9 cellular contexts compared by ENCODE assay signal in genomic region chr17:60422162-60422665, GRCh38. TPM values are rescaled to one million over a fixed set of nuclear protein-coding genes. Genes with fewer than 3 reads are reported as not detected.
DNase-seq lines count a peak whose midpoint lies in the region; ATAC-seq and TF ChIP-seq lines count a peak whose summit lies in the region.
"Had no signal": no experiment of that assay in that cellular context is flagged by ENCODE, and none has a peak within 500 bp of the region (broad histone marks: within the 10 kb centered on the region; RNA-seq: fewer than 3 reads in every experiment).

Gene CHCT1, plus strand, starts transcription at chr17:60422489. Its CDS starts 104 bp downstream, at chr17:60422593.

- no peaks in the 10 kb centered on the region for H3K79me2 ChIP-seq in mammary epithelial cell (ENCODE audit: insufficient read depth, low read length)

- H3K4me3 ChIP-seq in mammary epithelial cell (replicated peaks in 1 of 3; ENCODE audit: insufficient read depth in 1 of 3, low read depth in 2 of 3, low read length in 3 of 3) (peak within 1 kb of the TSS; percentile 29 to 45 (median 35)), lung (peak within 1 kb of the TSS; percentile 11)

- no peaks in the 10 kb centered on the region for H3K9me3 ChIP-seq in mammary epithelial cell (replicated peaks; ENCODE audit: insufficient read depth, low read length)
- no peaks in the 10 kb centered on the region for H3K9me3 ChIP-seq in lung (ENCODE audit: control insufficient read depth in 2 of 2, insufficient read depth in 1 of 2, low read length in 1 of 2)

- peak within 1 kb of the TSS; percentile 85 for H3K4me2 ChIP-seq in mammary epithelial cell (ENCODE audit: insufficient read depth, low read depth, low read length)

- H3K27me3 ChIP-seq in mammary epithelial cell (ENCODE audit: insufficient read depth, low read length) = no peaks in the 10 kb centered on the region
- H3K27me3 ChIP-seq in lung (ENCODE audit: control insufficient read depth, insufficient read depth) = no peaks in the 10 kb centered on the region

- peak within 1 kb of the TSS; percentile 73 for H3K4me3 Mint-ChIP-seq in activated CD8-positive, alpha-beta memory T cell treated with anti-CD3 and anti-CD28 coated beads, Interleukin-2, amount 10 ng/mL, durations not matched to agents 7 days and 5 days
- peak within 1 kb of the TSS; percentile 82 for H3K4me3 Mint-ChIP-seq in type B pancreatic cell

- intact Hi-C loops in mammary epithelial cell (cut with micrococcal nuclease) = no loop called here

- no peaks in the 10 kb centered on the region for H3K9me3 Mint-ChIP-seq in activated CD8-positive, alpha-beta memory T cell treated with anti-CD3 and anti-CD28 coated beads, Interleukin-2, amount 10 ng/mL, durations not matched to agents 7 days and 5 days (ENCODE audit: low read depth)
- no peaks in the 10 kb centered on the region for H3K9me3 Mint-ChIP-seq in type B pancreatic cell

- CTCF ChIA-PET in activated CD8-positive, alpha-beta memory T cell treated with anti-CD3 and anti-CD28 coated beads, Interleukin-2, amount 10 ng/mL, durations not matched to agents 7 days and 5 days (lab: Charles Lee) = interaction anchor here (0.6 to 2.0 kb wide), 3 partner anchors 18 to 351 kb away, joined by 3 to 6 read pairs (median 3); no protein-coding TSS in a partner anchor
- CTCF ChIA-PET in mammary epithelial cell (lab: Charles Lee; ENCODE audit: low non-redundant PET) = no interaction called here

- H3K36me3 ChIP-seq in mammary epithelial cell (ENCODE audit: insufficient read depth, low read length) (no peaks in the 10 kb centered on the region), lung (ENCODE audit: control insufficient read depth in 2 of 2, insufficient read depth in 2 of 2, low read length in 2 of 2) (no peaks in the 10 kb centered on the region)

- dilution Hi-C loops in mammary epithelial cell (cut with HindIII; ENCODE audit: low sequenced_read_pairs) = loop anchor here (10.0 kb wide), 1 partner anchor 277 kb away; the partner anchor contains the start of gene CA4

- peaks cover 5% of the 10 kb centered on the region for H3K27me3 Mint-ChIP-seq in activated CD8-positive, alpha-beta memory T cell treated with anti-CD3 and anti-CD28 coated beads, Interleukin-2, amount 10 ng/mL, durations not matched to agents 7 days and 5 days
- H3K27me3 Mint-ChIP-seq in type B pancreatic cell = peaks cover 9% of the 10 kb centered on the region

- H3K27ac Mint-ChIP-seq in activated CD8-positive, alpha-beta memory T cell treated with anti-CD3 and anti-CD28 coated beads, Interleukin-2, amount 10 ng/mL, durations not matched to agents 7 days and 5 days = no peak within 1 kb of the TSS
- H3K27ac Mint-ChIP-seq in type B pancreatic cell = peak within 1 kb of the TSS; percentile 69

- 57% methylated on average over 14 of the region's 18 CpGs for WGBS in mammary epithelial cell (ENCODE audit: low coverage, missing lambda C conversion rate)
- WGBS in lung, 2 donors = 52 to 72% methylated on average over 18 of the region's 18 CpGs

- H3K36me3 Mint-ChIP-seq in activated CD8-positive, alpha-beta memory T cell treated with anti-CD3 and anti-CD28 coated beads, Interleukin-2, amount 10 ng/mL, durations not matched to agents 7 days and 5 days = no peaks in the 10 kb centered on the region
- no peaks in the 10 kb centered on the region for H3K36me3 Mint-ChIP-seq in type B pancreatic cell

- peak within 1 kb of the TSS; percentile 99 for H2AFZ ChIP-seq in mammary epithelial cell (ENCODE audit: low read depth, low read length)

- no peaks in the 10 kb centered on the region for H4K20me1 ChIP-seq in mammary epithelial cell (ENCODE audit: insufficient read depth, low read length)

- no peak within 1 kb of the TSS for H3K9ac ChIP-seq in mammary epithelial cell (ENCODE audit: insufficient read depth, low read length)

- ATAC-seq in activated CD8-positive, alpha-beta memory T cell treated with anti-CD3 and anti-CD28 coated beads, Interleukin-2, amount 10 ng/mL, durations not matched to agents 7 days and 5 days = no peak
- ATAC-seq in lung (ENCODE audit: insufficient read depth, low FRiP score) (no peak), GM19023 (IDR thresholded peaks at IDR 0.05; ENCODE audit: unreplicated experiment) (no peak), HG03159 (IDR thresholded peaks at IDR 0.05; ENCODE audit: unreplicated experiment) (no peak)

- in situ Hi-C loops in mammary epithelial cell (cut with MboI; ENCODE audit: low sequenced_read_pairs in 2 of 2) = no loop called here

- no peak within 1 kb of the TSS for H3K27ac ChIP-seq in mammary epithelial cell (ENCODE audit: insufficient read depth, low read depth, low read length)
- H3K27ac ChIP-seq in lung (ENCODE audit: low read depth in 1 of 2, low read length in 1 of 2) = no peak within 1 kb of the TSS
- H3K27ac ChIP-seq: epithelial cell of prostate had no signal

- H3K4me1 ChIP-seq in mammary epithelial cell (ENCODE audit: insufficient read depth, low read length) (peaks cover 9% of the 10 kb centered on the region), lung (ENCODE audit: control insufficient read depth in 2 of 2, insufficient read depth in 2 of 2, low read length in 2 of 2) (no peaks in the 10 kb centered on the region)

- TF ChIP-seq CTCF in mammary epithelial cell (conservative IDR thresholded peaks at IDR 0.05 in 1 of 2, IDR thresholded peaks at IDR 0.05 in 1 of 2; ENCODE audit: extremely low read depth in 1 of 2, insufficient read depth in 1 of 2, low read depth in 1 of 2, low read length in 2 of 2) (no peak), lung (IDR thresholded peaks at IDR 0.05; ENCODE audit: control extremely low read depth, extremely low read depth) (no peak), type B pancreatic cell (conservative IDR thresholded peaks at IDR 0.05) (no peak)

- no TSS peak for BruUV-seq in mammary epithelial cell (replicated peaks; lab: Mats Ljungman, UMichigan)

- DNase-seq in activated CD8-positive, alpha-beta memory T cell treated with anti-CD3 and anti-CD28 coated beads, Interleukin-2, amount 10 ng/mL, durations not matched to agents 7 days and 5 days = no peak
- no peak for DNase-seq in activated CD8-positive, alpha-beta memory T cell treated with anti-CD3 and anti-CD28 coated beads for 24 hours
- no peak for DNase-seq in mammary epithelial cell
- no peak for DNase-seq in lung (ENCODE audit: low spot score)
- DNase-seq in type B pancreatic cell (ENCODE audit: extremely low spot score, unreplicated experiment) = no peak
- no peak for DNase-seq in islet precursor cell

- peaks cover 6% of the 10 kb centered on the region for H3K4me1 Mint-ChIP-seq in activated CD8-positive, alpha-beta memory T cell treated with anti-CD3 and anti-CD28 coated beads, Interleukin-2, amount 10 ng/mL, durations not matched to agents 7 days and 5 days
- H3K4me1 Mint-ChIP-seq in type B pancreatic cell (ENCODE audit: unreplicated experiment) = peaks cover 5% of the 10 kb centered on the region

RNA-seq across cellular contexts. Expression of gene CHCT1, which starts in this region (rescaled TPM):
- total RNA-seq in activated CD8-positive, alpha-beta memory T cell treated with anti-CD3 and anti-CD28 coated beads, Interleukin-2, amount 10 ng/mL, durations not matched to agents 7 days and 5 days = not detected
- not detected for total RNA-seq in mammary epithelial cell
- polyA plus RNA-seq in mammary epithelial cell = not detected
- not detected for polyA minus RNA-seq in mammary epithelial cell
- not detected for total RNA-seq in lung
- polyA plus RNA-seq in lung = under 1 TPM; 0.10 to 0.12 TPM
- total RNA-seq in type B pancreatic cell (ENCODE audit: low replicate concordance) = not detected in 2 replicates
